In the genomic region with DNA sequence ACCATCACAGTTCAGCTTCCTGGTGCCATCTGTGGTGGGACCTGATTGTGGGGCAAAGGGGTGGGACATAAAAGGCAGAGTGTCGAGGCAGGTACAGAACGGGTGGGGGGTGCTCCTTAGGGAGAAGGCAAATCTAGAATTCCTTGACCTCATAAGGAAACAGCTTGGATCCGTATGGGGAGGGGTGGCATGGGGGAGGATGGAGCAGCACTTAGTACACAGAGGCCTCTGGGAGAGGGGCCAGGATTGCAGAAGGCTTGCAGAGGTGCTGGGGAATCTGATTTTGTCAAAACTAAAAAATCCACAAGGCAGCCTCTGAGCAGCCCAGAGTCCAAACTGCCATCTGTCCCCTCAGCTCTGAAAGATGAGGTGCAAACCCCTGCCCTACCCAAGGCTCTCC, we compare ENCODE assay signal across 16 cellular contexts. TPM values are rescaled to one million over a fixed set of nuclear protein-coding genes. Genes with fewer than 3 reads are reported as not detected.
DNase-seq lines count a peak whose midpoint lies in the region; ATAC-seq and TF ChIP-seq lines count a peak whose summit lies in the region.
"Had no signal": no experiment of that assay in that cellular context is flagged by ENCODE, and none has a peak within 500 bp of the region (broad histone marks: within the 10 kb centered on the region; RNA-seq: fewer than 3 reads in every experiment).

No MANE protein-coding gene starts in this region.

- H3K27me3 ChIP-seq in Panc1 (ENCODE audit: control insufficient read depth, insufficient read depth, low read length), result no peaks in the 10 kb centered on the region
- peaks cover 0 to 5% (median 0%) of the 10 kb centered on the region in 3 donors for H3K27me3 ChIP-seq in sigmoid colon
- H3K27me3 ChIP-seq in osteoblast (ENCODE audit: insufficient read depth, low read length), result no peaks in the 10 kb centered on the region
- H3K27me3 ChIP-seq: right lobe of liver, SJCRH30 had no signal

- H3K4me2 ChIP-seq in osteoblast (ENCODE audit: insufficient read depth, low read length), result no peak overlapping the region

- peak overlapping the region; percentile 46 for H3K27ac ChIP-seq in Panc1 (ENCODE audit: low read length)
- H3K27ac ChIP-seq in coronary artery, result peak overlapping the region; percentile 93 to 99
- peak overlapping the region; percentile 98 to 99 (median 98) for H3K27ac ChIP-seq in sigmoid colon
- no peak overlapping the region for H3K27ac ChIP-seq in osteoblast (ENCODE audit: low read depth, low read length)
- H3K27ac ChIP-seq: SJCRH30 had no signal

- intact Hi-C loops in Panc1 (cut with micrococcal nuclease; ENCODE audit: unreplicated experiment), result no loop called here
- intact Hi-C loops in sigmoid colon (cut with DNase I), result no loop called here

- H3K79me2 ChIP-seq in osteoblast (ENCODE audit: insufficient read depth, low read length), result peaks cover 39% of the 10 kb centered on the region

- peak; percentile 78 for DNase-seq in DMS 273 (lab: John Stamatoyannopoulos, UW; ENCODE audit: unreplicated experiment)
- DNase-seq in Panc1 (ENCODE audit: low read depth, low spot score), result no peak
- no peak for DNase-seq in coronary artery (ENCODE audit: low spot score)
- DNase-seq in sigmoid colon, result peak; percentile 91
- DNase-seq in NCI-H345 treated with DMSO at 0.1 percent for 48 hours (lab: John Stamatoyannopoulos, UW; ENCODE audit: unreplicated experiment), result no peak
- no peak for DNase-seq in osteoblast (ENCODE audit: insufficient read length, low spot score, missing footprints)
- DNase-seq: activated T-cell treated with anti-CD3 and anti-CD28 coated beads, Interleukin-2, amount 50 U/mL, for 1 hour; COR-L47; glutamatergic neuron; kidney; right lobe of liver; SJCRH30; stimulated activated CD4-positive, alpha-beta T cell treated with anti-CD3 and anti-CD28 coated beads, Interleukin-4, amount 100 ng/mL, for 4 hours; stimulated activated naive CD8-positive, alpha-beta T cell treated with anti-CD3 and anti-CD28 coated beads, Interleukin-15, Interleukin-2, amounts not matched to agents 100 U/mL and 50 U/mL, for 24 hours had no signal

- ATAC-seq in Panc1 (no peak), GM21717 (IDR thresholded peaks at IDR 0.05; ENCODE audit: unreplicated experiment) (no peak)
- ATAC-seq: right lobe of liver; stimulated activated naive CD8-positive, alpha-beta T cell treated with anti-CD3 and anti-CD28 coated beads, Interleukin-15, Interleukin-2, amounts not matched to agents 100 U/mL and 50 U/mL, for 24 hours had no signal

- no TSS peak for BruUV-seq in Panc1 (replicated peaks; lab: Mats Ljungman, UMichigan)

- TF ChIP-seq CTCF in Panc1 (IDR thresholded peaks at IDR 0.05) (no peak), coronary artery (IDR thresholded peaks at IDR 0.05) (no peak), sigmoid colon (IDR thresholded peaks at IDR 0.05) (no peak), osteoblast (IDR thresholded peaks at IDR 0.05; ENCODE audit: extremely low read depth, low read depth, low read length) (no peak)

- POLR2A ChIA-PET in Panc1 (lab: Charles Lee), result no interaction called here

- H3K36me3 ChIP-seq in Panc1 (ENCODE audit: control insufficient read depth, insufficient read depth, low read length), result peaks cover 4% of the 10 kb centered on the region
- peaks cover 0 to 6% (median 2%) of the 10 kb centered on the region in 4 donors for H3K36me3 ChIP-seq in sigmoid colon
- peaks cover 11% of the 10 kb centered on the region for H3K36me3 ChIP-seq in osteoblast (ENCODE audit: insufficient read depth, low read length)
- H3K36me3 ChIP-seq: right lobe of liver, SJCRH30 had no signal

- no peak for TF ChIP-seq POLR2A in sigmoid colon (IDR thresholded peaks at IDR 0.05)

- WGBS in sigmoid colon, 2 donors, result 72 to 82% methylated on average over 3 of the region's 3 CpGs

- TF ChIP-seq EP300 in sigmoid colon (IDR thresholded peaks at IDR 0.05), result peak in 1 of 4 donors; percentile 53

- CTCF ChIA-PET in Panc1 (lab: Charles Lee), result interaction anchor here (0.5 kb wide), 1 partner anchor 48 kb away, joined by 3 read pairs; no protein-coding TSS in a partner anchor

- no peak overlapping the region for H2AFZ ChIP-seq in osteoblast (ENCODE audit: low read length)

- in situ Hi-C loops in Panc1 (cut with HindIII; ENCODE audit: low pct_unique_long_range_greater_than_20kb, low sequenced_read_pairs), result no loop called here

- no peak overlapping the region for H3K4me3 ChIP-seq in Panc1 (ENCODE audit: low read depth in 2 of 2, low read length in 2 of 2)
- H3K4me3 ChIP-seq in coronary artery, result no peak overlapping the region
- H3K4me3 ChIP-seq in sigmoid colon, result no peak overlapping the region
- no peak overlapping the region for H3K4me3 ChIP-seq in osteoblast (ENCODE audit: insufficient read depth, low read length)
- H3K4me3 ChIP-seq: HAP-1, right lobe of liver, SJCRH30 had no signal

- peaks cover 2% of the 10 kb centered on the region for H4K20me1 ChIP-seq in osteoblast (ENCODE audit: insufficient read depth, low read length)

- peaks cover 56% of the 10 kb centered on the region for H3K4me1 ChIP-seq in Panc1 (ENCODE audit: control insufficient read depth, insufficient read depth, low read length)
- peaks cover 0 to 30% (median 20%) of the 10 kb centered on the region in 4 donors for H3K4me1 ChIP-seq in sigmoid colon
- peaks cover 15% of the 10 kb centered on the region for H3K4me1 ChIP-seq in osteoblast (ENCODE audit: insufficient read depth, low read length)

- H3K9me3 ChIP-seq in Panc1 (ENCODE audit: control insufficient read depth, insufficient read depth, low read depth, low read length) (no peaks in the 10 kb centered on the region), sigmoid colon (no peaks in the 10 kb centered on the region), osteoblast (ENCODE audit: low read depth, low read length) (no peaks in the 10 kb centered on the region)
- H3K9me3 ChIP-seq: HAP-1, right lobe of liver, SJCRH30 had no signal

RNA-seq across cellular contexts. Expression of a gene that starts 2.3 kb away (rescaled TPM):
- total RNA-seq in Panc1 (2021; ENCODE audit: unreplicated experiment) (178 TPM), sigmoid colon (10 to 100 TPM; 44.3 to 66.8 (median 48.6) TPM), osteoblast (28.0 and 29.7 TPM in 2 replicates)
- 209 TPM for polyA plus RNA-seq in Panc1 (2012; ENCODE audit: insufficient read length)
- 10 to 100 TPM; 40.7 to 87.9 (median 42.6) TPM for polyA plus RNA-seq in sigmoid colon

RNA-seq across cellular contexts. Expression of a gene that starts 2.3 kb away (rescaled TPM):
- 920 TPM for total RNA-seq in Panc1 (2021; ENCODE audit: unreplicated experiment)
- polyA plus RNA-seq in Panc1 (2012; ENCODE audit: insufficient read length), result 914 TPM
- 1,000 to 10,000 TPM; 2,494 to 9,435 (median 5,341) TPM for total RNA-seq in sigmoid colon
- polyA plus RNA-seq in sigmoid colon, result 100 to 1,000 TPM in 1 of 3 donors, 10 to 100 TPM in 2; 27.0 to 442 (median 42.0) TPM
- total RNA-seq in osteoblast, result 2,632 and 3,431 TPM in 2 replicates

RNA-seq across cellular contexts. Expression of a gene that starts 21.4 kb away (rescaled TPM):
- total RNA-seq in Panc1 (2021; ENCODE audit: unreplicated experiment) (2,466 TPM), sigmoid colon (1,000 to 10,000 TPM; 3,138 to 8,651 (median 6,770) TPM), osteoblast (1,832 and 2,517 TPM in 2 replicates)
- polyA plus RNA-seq in Panc1 (2012; ENCODE audit: insufficient read length), result 2,477 TPM
- 1,000 to 10,000 TPM; 4,760 to 8,094 (median 5,003) TPM for polyA plus RNA-seq in sigmoid colon

RNA-seq across cellular contexts. Expression of a gene that starts 32.3 kb away (rescaled TPM):
- total RNA-seq in Panc1 (2021; ENCODE audit: unreplicated experiment), result 60.4 TPM
- 104 TPM for polyA plus RNA-seq in Panc1 (2012; ENCODE audit: insufficient read length)
- 10 to 100 TPM; 10.9 to 21.8 (median 16.6) TPM for total RNA-seq in sigmoid colon
- polyA plus RNA-seq in sigmoid colon, result 10 to 100 TPM; 15.5 to 25.7 (median 17.4) TPM
- total RNA-seq in osteoblast, result 58.9 and 74.6 TPM in 2 replicates

RNA-seq across cellular contexts. Expression of a gene that starts 34.6 kb away (rescaled TPM):
- total RNA-seq in Panc1 (2021; ENCODE audit: unreplicated experiment) (113 TPM), sigmoid colon (10 to 100 TPM; 35.7 to 58.2 (median 36.6) TPM), osteoblast (15.6 and 19.2 TPM in 2 replicates)
- polyA plus RNA-seq in Panc1 (2012; ENCODE audit: insufficient read length), result 123 TPM
- polyA plus RNA-seq in sigmoid colon, result 10 to 100 TPM in 1 of 3 donors, 1 to 10 TPM in 2; 8.4 to 48.0 (median 9.2) TPM

Comparison
In these comparisons a context has a peak if more than half of its experiments do, and no peak if none do; other contexts are left out.
1. DNase-seq: peak in DMS 273 (single experiment) and sigmoid colon (single experiment); none in Panc1 (single experiment), coronary artery (single experiment), NCI-H345 treated with DMSO at 0.1 percent for 48 hours (single experiment) and osteoblast (single experiment).